ENCODE assay signal across 8 cellular contexts in the genomic region with DNA sequence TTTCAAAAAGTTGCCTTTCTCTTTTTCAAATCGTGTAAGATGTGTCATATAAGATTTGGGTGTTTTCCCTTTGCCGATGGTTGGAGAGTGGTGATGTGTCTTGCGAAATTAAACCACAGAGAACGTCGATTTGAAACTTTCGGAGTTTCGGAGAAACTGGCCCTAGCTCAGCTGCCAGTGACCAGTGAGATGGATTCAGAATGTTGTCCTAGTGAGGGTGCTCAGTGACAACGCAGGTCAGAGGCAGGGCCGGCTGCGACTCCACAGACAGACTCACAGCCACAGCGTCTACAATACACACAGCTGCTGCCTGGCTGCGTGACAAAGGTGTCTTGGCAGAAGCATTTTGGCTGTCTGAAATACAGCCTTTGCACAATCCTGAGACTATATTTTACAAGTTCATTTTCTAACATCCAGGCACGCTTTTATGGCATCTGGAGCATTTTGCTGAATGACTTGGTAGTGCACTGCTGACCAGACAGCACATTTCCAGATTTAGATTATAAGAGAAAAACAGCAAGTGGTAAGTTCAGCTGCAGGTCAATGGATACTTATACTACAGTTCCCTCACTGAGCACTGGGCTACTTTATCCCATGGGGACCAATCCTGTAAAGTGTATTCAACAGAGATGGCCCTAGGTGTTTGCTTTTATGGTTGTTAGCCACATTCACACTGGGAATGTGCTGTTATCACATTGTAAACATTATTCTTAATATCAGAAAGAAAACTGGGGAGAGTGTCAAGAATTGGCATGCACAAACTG.
DNase-seq lines count a peak whose midpoint lies in the region; ATAC-seq and FAIRE-seq lines count a peak whose summit lies in the region.

No MANE protein-coding gene starts in this region.

- H3K27me3 ChIP-seq in adipocyte (replicated peaks; ENCODE audit: control insufficient read depth, insufficient read depth, low read length): no peaks in the 10 kb centered on the region

- H3K36me3 ChIP-seq in adipocyte (ENCODE audit: control insufficient read depth, insufficient read depth, low read length, severe bottlenecking): no peaks in the 10 kb centered on the region

- peak overlapping the region; percentile 74 for H3K4me3 ChIP-seq in adipocyte (ENCODE audit: low read length)

- H3K9me3 ChIP-seq in adipocyte (ENCODE audit: control insufficient read depth, low read length): no peaks in the 10 kb centered on the region

- FAIRE-seq in GM18507 (lab: Jason Lieb, UNC): peak; percentile 65

- no peak for DNase-seq in GM18507 (ENCODE audit: extremely low spot score, insufficient read length, low read depth)
- peak; percentile 82 for DNase-seq in NCI-H1092 (lab: John Stamatoyannopoulos, UW)
- DNase-seq in adipocyte (ENCODE audit: low read depth): no peak
- DNase-seq in left lobe of liver (ENCODE audit: low spot score): peak; percentile 87
- peak; percentile 54 for DNase-seq in ureter (ENCODE audit: low spot score)
- no peak for DNase-seq in HK-2 (ENCODE audit: unreplicated experiment)

- ATAC-seq in left lobe of liver (peak; percentile 99), HG02588 (IDR thresholded peaks at IDR 0.05; ENCODE audit: unreplicated experiment) (no peak), GM18498 (IDR thresholded peaks at IDR 0.05; ENCODE audit: unreplicated experiment) (no peak)

- H3K9ac ChIP-seq in adipocyte (ENCODE audit: low read length): peak overlapping the region; percentile 48

- peaks cover 52% of the 10 kb centered on the region for H3K4me1 ChIP-seq in adipocyte (ENCODE audit: control insufficient read depth, insufficient read depth, low read length)

Comparison
In these comparisons a context has a peak if more than half of its experiments do, and no peak if none do; other contexts are left out.
1. DNase-seq: peak in NCI-H1092 (single experiment), left lobe of liver (single experiment) and ureter (single experiment); none in GM18507 (single experiment), adipocyte (single experiment) and HK-2 (single experiment).